Comparison of ENCODE assay signal across 8 cellular contexts in the genomic region with DNA sequence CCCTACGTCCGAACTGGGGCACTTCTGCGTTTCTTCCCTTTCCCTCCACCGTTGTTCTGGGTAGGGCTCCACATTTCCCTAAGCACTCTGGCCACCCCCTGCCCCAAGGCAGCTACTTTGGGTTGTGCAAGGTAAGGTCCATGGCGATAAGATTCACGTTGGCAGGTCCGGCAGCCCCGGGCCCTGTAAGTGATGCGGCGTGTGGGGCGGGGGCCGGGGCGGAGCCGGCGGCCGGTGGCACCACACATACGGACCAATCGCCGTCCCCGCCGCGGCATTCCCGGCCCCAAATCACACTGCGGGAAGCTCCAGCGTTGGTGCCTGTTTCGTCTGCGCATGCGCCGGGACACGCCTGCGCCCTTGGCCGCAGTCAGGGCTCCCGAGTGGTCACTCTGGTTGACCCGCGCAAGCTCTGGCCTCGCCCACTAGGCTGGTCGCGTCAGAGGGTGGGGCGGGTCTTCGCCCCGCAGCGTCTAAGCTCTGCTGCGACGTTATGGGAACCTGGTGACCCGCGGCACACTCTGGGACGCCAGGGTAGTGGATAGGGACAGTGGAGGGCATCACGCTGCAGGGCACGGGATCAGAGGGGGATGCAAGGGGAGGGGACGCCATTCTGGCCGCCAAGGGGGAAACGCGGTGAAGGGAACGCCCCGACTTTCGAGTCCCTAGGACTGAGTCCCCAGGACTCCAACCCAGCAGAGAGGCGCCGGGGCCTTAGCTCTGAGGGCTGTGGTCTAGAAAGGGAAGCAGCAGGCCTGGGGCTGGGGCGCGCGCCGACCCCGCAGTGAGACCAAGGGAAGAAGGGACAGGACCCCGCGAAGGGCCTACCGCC. TPM values are rescaled to one million over a fixed set of nuclear protein-coding genes. Genes with fewer than 3 reads are reported as not detected.
DNase-seq lines count a peak whose midpoint lies in the region; ATAC-seq, FAIRE-seq and TF ChIP-seq lines count a peak whose summit lies in the region.

No MANE protein-coding gene starts in this region.

- H3K4me1 ChIP-seq in OCI-LY3 (ENCODE audit: low read length) (peaks cover 17% of the 10 kb centered on the region), gastroesophageal sphincter (peaks cover 0 to 31% (median 2%) of the 10 kb centered on the region in 3 donors)

- no peak for TF ChIP-seq EP300 in gastroesophageal sphincter (IDR thresholded peaks at IDR 0.05)

- peaks cover 4% of the 10 kb centered on the region for H3K36me3 Mint-ChIP-seq in activated naive CD8-positive, alpha-beta T cell
- peaks cover 33% of the 10 kb centered on the region for H3K36me3 Mint-ChIP-seq in neural crest cell (ENCODE audit: low read depth)

- ATAC-seq in GM21515 (IDR thresholded peaks at IDR 0.05; ENCODE audit: unreplicated experiment) (peak; percentile 44), gastroesophageal sphincter (peak; percentile 93)

- H3K27ac Mint-ChIP-seq in activated naive CD8-positive, alpha-beta T cell, result no peak overlapping the region
- peak overlapping the region; percentile 100 for H3K27ac Mint-ChIP-seq in neural crest cell (ENCODE audit: unreplicated experiment)

- H3K4me2 ChIP-seq in OCI-LY3 (ENCODE audit: low read length), result peak overlapping the region; percentile 81

- peaks cover 38% of the 10 kb centered on the region for H3K36me3 ChIP-seq in OCI-LY3 (replicated peaks; ENCODE audit: low read depth, low read length)
- H3K36me3 ChIP-seq in gastroesophageal sphincter, result peaks cover 0 to 32% of the 10 kb centered on the region in 2 donors

- H3K27me3 ChIP-seq in OCI-LY3 (ENCODE audit: low read depth, low read length), result no peaks in the 10 kb centered on the region
- H3K27me3 ChIP-seq in gastroesophageal sphincter, result no peaks in the 10 kb centered on the region

- peak; percentile 97 to 98 for TF ChIP-seq POLR2A in gastroesophageal sphincter (IDR thresholded peaks at IDR 0.05)

- WGBS in gastroesophageal sphincter (ENCODE audit: low coverage in 1 of 2), 2 donors, result 0% methylated on average over 3 to 6 of the region's 66 CpGs

- DNase-seq in DMS53 treated with DMSO at 0.1 percent for 48 hours (lab: John Stamatoyannopoulos, UW; ENCODE audit: unreplicated experiment) (peak; percentile 93), HuH-7 (ENCODE audit: low spot score) (peak; percentile 99), neural crest cell (ENCODE audit: low read depth, low spot score) (peak; percentile 91), urothelium cell line (ENCODE audit: low spot score) (peak; percentile 92)

- H3K9me3 Mint-ChIP-seq in activated naive CD8-positive, alpha-beta T cell (ENCODE audit: low read depth), result no peaks in the 10 kb centered on the region
- peaks cover 9% of the 10 kb centered on the region for H3K9me3 Mint-ChIP-seq in neural crest cell

- H3K4me3 ChIP-seq in OCI-LY3 (ENCODE audit: low read length), result peak overlapping the region; percentile 91
- H3K4me3 ChIP-seq in gastroesophageal sphincter, result peak overlapping the region; percentile 59 to 88

- H3K27me3 Mint-ChIP-seq in activated naive CD8-positive, alpha-beta T cell, result peaks cover 13% of the 10 kb centered on the region
- no peaks in the 10 kb centered on the region for H3K27me3 Mint-ChIP-seq in neural crest cell (ENCODE audit: low read depth)

- peaks cover 42% of the 10 kb centered on the region for H3K79me2 ChIP-seq in OCI-LY3 (ENCODE audit: low read length)

- no peak overlapping the region for H2AFZ ChIP-seq in OCI-LY3 (ENCODE audit: low read depth, low read length)

- no peaks in the 10 kb centered on the region for H3K9me3 ChIP-seq in OCI-LY3 (ENCODE audit: insufficient read depth, low read length)
- no peaks in the 10 kb centered on the region for H3K9me3 ChIP-seq in gastroesophageal sphincter

- peaks cover 12% of the 10 kb centered on the region for H3K4me1 Mint-ChIP-seq in activated naive CD8-positive, alpha-beta T cell (ENCODE audit: low read depth)
- peaks cover 26% of the 10 kb centered on the region for H3K4me1 Mint-ChIP-seq in neural crest cell

- TF ChIP-seq CTCF in OCI-LY3 (IDR thresholded peaks at IDR 0.05; ENCODE audit: low read depth, low read length) (no peak), gastroesophageal sphincter (IDR thresholded peaks at IDR 0.05) (peak in 1 of 4 experiments; percentile 16), neural crest cell (conservative IDR thresholded peaks at IDR 0.05) (no peak)

- peak overlapping the region; percentile 83 for H3K27ac ChIP-seq in OCI-LY3 (ENCODE audit: low read length)
- peak overlapping the region; percentile 91 to 98 (median 92) for H3K27ac ChIP-seq in gastroesophageal sphincter

- no peak for FAIRE-seq in urothelium cell line (lab: Jason Lieb, UNC)

- peak overlapping the region; percentile 91 for H3K4me3 Mint-ChIP-seq in activated naive CD8-positive, alpha-beta T cell
- H3K4me3 Mint-ChIP-seq in neural crest cell, result peak overlapping the region; percentile 94

- no peaks in the 10 kb centered on the region for H4K20me1 ChIP-seq in OCI-LY3 (ENCODE audit: insufficient read depth, low read length)

- H3K9ac ChIP-seq in OCI-LY3 (ENCODE audit: low read length), result peak overlapping the region; percentile 89

RNA-seq across cellular contexts. Expression of a gene that starts 1.6 kb away (rescaled TPM):
- total RNA-seq in gastroesophageal sphincter, result 10 to 100 TPM; 20.8 to 37.4 (median 32.0) TPM
- 245 and 248 TPM in 2 replicates for total RNA-seq in neural crest cell

RNA-seq across cellular contexts. Expression of a gene that starts 12.9 kb away (rescaled TPM):
- total RNA-seq in gastroesophageal sphincter (10 to 100 TPM; 17.6 to 40.0 (median 33.4) TPM), neural crest cell (939 and 976 TPM in 2 replicates)

RNA-seq across cellular contexts. Expression of a gene that starts 22.5 kb away (rescaled TPM):
- total RNA-seq in gastroesophageal sphincter, result 10 to 100 TPM in 1 of 4 donors, 1 to 10 TPM in 3; 7.1 to 14.2 (median 8.1) TPM
- 99.6 TPM in 2 replicates for total RNA-seq in neural crest cell

RNA-seq across cellular contexts. Expression of a gene that starts 22.8 kb away (rescaled TPM):
- total RNA-seq in gastroesophageal sphincter, result 10 to 100 TPM; 31.4 to 36.7 (median 33.3) TPM
- 162 and 174 TPM in 2 replicates for total RNA-seq in neural crest cell

Comparison
In these comparisons a context has a peak if more than half of its experiments do, and no peak if none do; other contexts are left out.
1. Peak in every context shown above with its lines: DNase-seq, ATAC-seq, H3K4me3 ChIP-seq and H3K27ac ChIP-seq.
2. RNA of a gene that starts 12.9 kb away (total RNA-seq): 939 to 976 TPM in neural crest cell; 17.6 to 40.0 TPM in gastroesophageal sphincter; every median in the first group is over 10 times any median in the second.